ENCODE assay signal across 1 cellular context in the genomic region with DNA sequence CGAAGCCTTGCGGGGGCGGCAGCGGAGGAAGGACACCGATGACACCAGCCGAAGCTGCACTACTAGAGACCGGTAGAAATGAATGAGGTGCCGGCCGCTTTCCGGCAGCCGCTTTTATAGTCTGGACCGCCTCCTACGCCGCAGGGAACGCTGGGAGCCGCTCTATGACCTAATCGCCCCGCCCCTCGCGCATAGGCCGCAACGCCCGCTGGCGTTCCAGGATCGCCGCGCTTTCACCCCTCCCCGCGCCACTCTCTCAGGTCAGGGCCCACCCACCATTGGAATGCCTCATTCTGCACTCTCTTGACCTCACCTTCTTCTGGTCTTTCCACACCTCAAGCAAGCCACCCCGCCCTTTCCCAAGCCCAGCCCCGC.
TF ChIP-seq lines count a peak whose summit lies in the region.

TSS of gene DDX5 (minus strand) at position 89 of the 375 bp plus-strand sequence. CDS start 170 bp downstream, outside the sequence.

TF ChIP-seq in K562, 482 proteins besides CTCF, POLR2A, EP300 and RAD21 (continued from another document and continues in another):
- TF ChIP-seq MXD1 (CRISPR knock-in tag; IDR thresholded peaks at IDR 0.05; ENCODE audit: borderline replicate concordance, poor library complexity, severe bottlenecking) (no peak), GTF2E2 (tag; IDR thresholded peaks at IDR 0.05) (peak; percentile 91), FUS (optimal IDR thresholded peaks at IDR 0.05; ENCODE audit: low read depth, low read length) (no peak), ATF2 (CRISPR knock-in tag; IDR thresholded peaks at IDR 0.05) (0 out of 2 replicates have a peak, but pooled peaks have one; percentile 25), ZNF740 (CRISPR knock-in tag; IDR thresholded peaks at IDR 0.05) (peak; percentile 57; the same call in 1 of the 2 replicates), ZNF740 (tag; IDR thresholded peaks at IDR 0.05) (no peak), POLR2AphosphoS5 (IDR thresholded peaks at IDR 0.05; ENCODE audit: control insufficient read depth, insufficient read depth, low read depth, low read length) (peak; percentile 99), ZFP30 (CRISPR knock-in tag; IDR thresholded peaks at IDR 0.05; ENCODE audit: borderline replicate concordance) (no peak), ZBED1 (IDR thresholded peaks at IDR 0.05) (peak; percentile 86), ZFX (CRISPR knock-in tag; IDR thresholded peaks at IDR 0.05) (peak; percentile 82), FOS (IDR thresholded peaks at IDR 0.05; ENCODE audit: extremely low read depth, insufficient read length) (no peak), JUN (IDR thresholded peaks at IDR 0.05; ENCODE audit: borderline replicate concordance, low read depth, low read length) (peak; percentile 80; the same call in 1 of the 2 replicates), JUN (CRISPR knock-in tag; IDR thresholded peaks at IDR 0.05; ENCODE audit: borderline replicate concordance) (no peak), E2F8 (IDR thresholded peaks at IDR 0.05; ENCODE audit: low read depth, partially characterized antibody) (no peak), SIN3A (IDR thresholded peaks at IDR 0.05; ENCODE audit: borderline replicate concordance in 2 of 2, control insufficient read depth in 1 of 2, low read depth in 2 of 2, low read length in 2 of 2) (peak; percentile 81 to 83; a peak in 2 of 4 replicates), POLR3A (IDR thresholded peaks at IDR 0.05; ENCODE audit: borderline replicate concordance, extremely low read depth, insufficient read depth, insufficient read length) (no peak), TCF3 (CRISPR knock-in tag; IDR thresholded peaks at IDR 0.05) (peak; percentile 3; the same call in 1 of the 2 replicates), WHSC1 (IDR thresholded peaks at IDR 0.05; ENCODE audit: low read length) (no peak), NELFE (IDR thresholded peaks at IDR 0.05; ENCODE audit: insufficient read depth, insufficient read length) (peak; percentile 89), BACH1 (tag; IDR thresholded peaks at IDR 0.05) (no peak), TGIF2 (CRISPR knock-in tag; IDR thresholded peaks at IDR 0.05) (no peak), DIDO1 (tag; IDR thresholded peaks at IDR 0.05; ENCODE audit: low read depth) (no peak), GATAD2A (IDR thresholded peaks at IDR 0.05) (no peak), CCNT2 (IDR thresholded peaks at IDR 0.05; ENCODE audit: borderline replicate concordance, extremely low read depth, insufficient read length, low read depth, low read length) (peak; percentile 84), PHB (CRISPR knock-in tag; IDR thresholded peaks at IDR 0.05) (no peak), FOSL1 (tag; conservative IDR thresholded peaks at IDR 0.05) (no peak), ZFPM2 (CRISPR knock-in tag; IDR thresholded peaks at IDR 0.05) (no peak), VEZF1 (CRISPR knock-in tag; IDR thresholded peaks at IDR 0.05) (peak; percentile 83; the same call in 1 of the 2 replicates), SNAPC5 (CRISPR knock-in tag; IDR thresholded peaks at IDR 0.05) (no peak), SNIP1 (IDR thresholded peaks at IDR 0.05; ENCODE audit: low read depth) (no peak), ZNF23 (CRISPR knock-in tag; IDR thresholded peaks at IDR 0.05) (no peak), PTTG1 (tag; IDR thresholded peaks at IDR 0.05; ENCODE audit: low read depth) (no peak), THRA (IDR thresholded peaks at IDR 0.05) (no peak), ZNF232 (CRISPR knock-in tag; IDR thresholded peaks at IDR 0.05) (no peak), STAT5A (IDR thresholded peaks at IDR 0.05; ENCODE audit: borderline replicate concordance, low read length) (0 out of 2 replicates have a peak, but pooled peaks have one; percentile 35), CTBP1 (IDR thresholded peaks at IDR 0.05; ENCODE audit: borderline replicate concordance) (peak; percentile 61), KDM2B (CRISPR knock-in tag; IDR thresholded peaks at IDR 0.05) (peak; percentile 83), CBX8 (IDR thresholded peaks at IDR 0.05; ENCODE audit: borderline replicate concordance, extremely low read depth, low read depth, low read length, poor library complexity, severe bottlenecking) (no peak), ZNF384 (IDR thresholded peaks at IDR 0.05; ENCODE audit: low read depth, low read length) (no peak), TCF15 (CRISPR knock-in tag; IDR thresholded peaks at IDR 0.05) (no peak), NFE2L1 (tag; IDR thresholded peaks at IDR 0.05; ENCODE audit: borderline replicate concordance, low read depth) (no peak)
- TF ChIP-seq, protein P1, sequence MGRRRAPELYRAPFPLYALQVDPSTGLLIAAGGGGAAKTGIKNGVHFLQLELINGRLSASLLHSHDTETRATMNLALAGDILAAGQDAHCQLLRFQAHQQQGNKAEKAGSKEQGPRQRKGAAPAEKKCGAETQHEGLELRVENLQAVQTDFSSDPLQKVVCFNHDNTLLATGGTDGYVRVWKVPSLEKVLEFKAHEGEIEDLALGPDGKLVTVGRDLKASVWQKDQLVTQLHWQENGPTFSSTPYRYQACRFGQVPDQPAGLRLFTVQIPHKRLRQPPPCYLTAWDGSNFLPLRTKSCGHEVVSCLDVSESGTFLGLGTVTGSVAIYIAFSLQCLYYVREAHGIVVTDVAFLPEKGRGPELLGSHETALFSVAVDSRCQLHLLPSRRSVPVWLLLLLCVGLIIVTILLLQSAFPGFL (CRISPR knock-in tag; IDR thresholded peaks at IDR 0.05), result 0 out of 2 replicates have a peak, but pooled peaks have one; percentile 15
- TF ChIP-seq, protein P2, sequence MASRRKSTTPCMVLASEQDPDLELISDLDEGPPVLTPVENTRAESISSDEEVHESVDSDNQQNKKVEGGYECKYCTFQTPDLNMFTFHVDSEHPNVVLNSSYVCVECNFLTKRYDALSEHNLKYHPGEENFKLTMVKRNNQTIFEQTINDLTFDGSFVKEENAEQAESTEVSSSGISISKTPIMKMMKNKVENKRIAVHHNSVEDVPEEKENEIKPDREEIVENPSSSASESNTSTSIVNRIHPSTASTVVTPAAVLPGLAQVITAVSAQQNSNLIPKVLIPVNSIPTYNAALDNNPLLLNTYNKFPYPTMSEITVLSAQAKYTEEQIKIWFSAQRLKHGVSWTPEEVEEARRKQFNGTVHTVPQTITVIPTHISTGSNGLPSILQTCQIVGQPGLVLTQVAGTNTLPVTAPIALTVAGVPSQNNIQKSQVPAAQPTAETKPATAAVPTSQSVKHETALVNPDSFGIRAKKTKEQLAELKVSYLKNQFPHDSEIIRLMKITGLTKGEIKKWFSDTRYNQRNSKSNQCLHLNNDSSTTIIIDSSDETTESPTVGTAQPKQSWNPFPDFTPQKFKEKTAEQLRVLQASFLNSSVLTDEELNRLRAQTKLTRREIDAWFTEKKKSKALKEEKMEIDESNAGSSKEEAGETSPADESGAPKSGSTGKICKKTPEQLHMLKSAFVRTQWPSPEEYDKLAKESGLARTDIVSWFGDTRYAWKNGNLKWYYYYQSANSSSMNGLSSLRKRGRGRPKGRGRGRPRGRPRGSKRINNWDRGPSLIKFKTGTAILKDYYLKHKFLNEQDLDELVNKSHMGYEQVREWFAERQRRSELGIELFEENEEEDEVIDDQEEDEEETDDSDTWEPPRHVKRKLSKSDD (conservative IDR thresholded peaks at IDR 0.05; ENCODE audit: low read length), result 0 out of 2 replicates have a peak, but pooled peaks have one; percentile 22
- TF ChIP-seq, protein P3, sequence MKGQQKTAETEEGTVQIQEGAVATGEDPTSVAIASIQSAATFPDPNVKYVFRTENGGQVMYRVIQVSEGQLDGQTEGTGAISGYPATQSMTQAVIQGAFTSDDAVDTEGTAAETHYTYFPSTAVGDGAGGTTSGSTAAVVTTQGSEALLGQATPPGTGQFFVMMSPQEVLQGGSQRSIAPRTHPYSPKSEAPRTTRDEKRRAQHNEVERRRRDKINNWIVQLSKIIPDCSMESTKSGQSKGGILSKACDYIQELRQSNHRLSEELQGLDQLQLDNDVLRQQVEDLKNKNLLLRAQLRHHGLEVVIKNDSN (CRISPR knock-in tag; IDR thresholded peaks at IDR 0.05), result no peak
- TF ChIP-seq, protein P4, sequence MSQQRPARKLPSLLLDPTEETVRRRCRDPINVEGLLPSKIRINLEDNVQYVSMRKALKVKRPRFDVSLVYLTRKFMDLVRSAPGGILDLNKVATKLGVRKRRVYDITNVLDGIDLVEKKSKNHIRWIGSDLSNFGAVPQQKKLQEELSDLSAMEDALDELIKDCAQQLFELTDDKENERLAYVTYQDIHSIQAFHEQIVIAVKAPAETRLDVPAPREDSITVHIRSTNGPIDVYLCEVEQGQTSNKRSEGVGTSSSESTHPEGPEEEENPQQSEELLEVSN (IDR thresholded peaks at IDR 0.05; ENCODE audit: borderline replicate concordance in 1 of 2, extremely low read depth in 1 of 2, insufficient read depth in 1 of 2, insufficient read length in 1 of 2, low read depth in 1 of 2, low read length in 1 of 2, poor library complexity in 1 of 2, severe bottlenecking in 1 of 2), result peak in 1 of 2 experiments; percentile 27
- TF ChIP-seq, protein P5, sequence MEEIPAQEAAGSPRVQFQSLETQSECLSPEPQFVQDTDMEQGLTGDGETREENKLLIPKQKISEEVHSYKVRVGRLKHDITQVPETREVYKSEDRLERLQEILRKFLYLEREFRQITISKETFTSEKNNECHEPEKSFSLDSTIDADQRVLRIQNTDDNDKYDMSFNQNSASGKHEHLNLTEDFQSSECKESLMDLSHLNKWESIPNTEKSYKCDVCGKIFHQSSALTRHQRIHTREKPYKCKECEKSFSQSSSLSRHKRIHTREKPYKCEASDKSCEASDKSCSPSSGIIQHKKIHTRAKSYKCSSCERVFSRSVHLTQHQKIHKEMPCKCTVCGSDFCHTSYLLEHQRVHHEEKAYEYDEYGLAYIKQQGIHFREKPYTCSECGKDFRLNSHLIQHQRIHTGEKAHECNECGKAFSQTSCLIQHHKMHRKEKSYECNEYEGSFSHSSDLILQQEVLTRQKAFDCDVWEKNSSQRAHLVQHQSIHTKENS (CRISPR knock-in tag; IDR thresholded peaks at IDR 0.05), result no peak
